ENCODE assay signal across 11 cellular contexts in genomic region chr19:3576696-3577443, GRCh38. TPM values are rescaled to one million over a fixed set of nuclear protein-coding genes. Genes with fewer than 3 reads are reported as not detected.
A peak's percentile ranks its signal among the peaks of the same experiment; 100 is the strongest.
DNase-seq lines count a peak whose midpoint lies in the region; ATAC-seq, FAIRE-seq and TF ChIP-seq lines count a peak whose summit lies in the region.
"Had no signal": no experiment of that assay in that cellular context is flagged by ENCODE, and none has a peak within 500 bp of the region (broad histone marks: within the 10 kb centered on the region; RNA-seq: fewer than 3 reads in every experiment).

No MANE protein-coding gene starts in this region.

- 35 to 45% (median 41%) methylated on average over 48 to 73 of the region's 78 CpGs for WGBS in small intestine, 3 donors

- ATAC-seq in GM21737 (IDR thresholded peaks at IDR 0.05; ENCODE audit: unreplicated experiment) = no peak

- H3K9me3 ChIP-seq in ascending aorta = no peaks in the 10 kb centered on the region
- H3K9me3 ChIP-seq in cardiac muscle cell (ENCODE audit: low read depth) = no peaks in the 10 kb centered on the region
- H3K9me3 ChIP-seq in small intestine (ENCODE audit: control insufficient read depth, low read depth) = no peaks in the 10 kb centered on the region
- H3K9me3 ChIP-seq: BLaER1 had no signal

- H3K36me3 ChIP-seq in ascending aorta = peaks cover 0 to 6% of the 10 kb centered on the region in 2 donors
- H3K36me3 ChIP-seq in cardiac muscle cell = no peaks in the 10 kb centered on the region
- H3K36me3 ChIP-seq in small intestine (ENCODE audit: control insufficient read depth in 2 of 2, insufficient read depth in 2 of 2, low read length in 2 of 2) = no peaks in the 10 kb centered on the region

- no peak for TF ChIP-seq CTCF in AG10803 (conservative IDR thresholded peaks at IDR 0.05; ENCODE audit: low read length)
- no peak for TF ChIP-seq CTCF in ascending aorta (IDR thresholded peaks at IDR 0.05)
- no peak for TF ChIP-seq CTCF in cardiac muscle cell (IDR thresholded peaks at IDR 0.05; ENCODE audit: low read depth, low read length)

- DNase-seq in AG10803 (ENCODE audit: low read depth) = peak; percentile 70
- DNase-seq in ascending aorta (ENCODE audit: low spot score in 2 of 2) = no peak
- DNase-seq in cardiac muscle cell (ENCODE audit: low read depth in 1 of 2, low spot score in 1 of 2) = peak; percentile 75 to 85
- DNase-seq in occipital lobe (lab: John Stamatoyannopoulos, UW) = peak; percentile 51
- no peak for DNase-seq in small intestine
- no peak for DNase-seq in NCI-H446 treated with DMSO at 0.1 percent for 48 hours (lab: John Stamatoyannopoulos, UW)
- DNase-seq in DMS153 (lab: John Stamatoyannopoulos, UW) = no peak

- peak overlapping the region; percentile 47 to 56 for H3K27ac ChIP-seq in ascending aorta
- H3K27ac ChIP-seq in cardiac muscle cell = no peak overlapping the region
- H3K27ac ChIP-seq in small intestine (ENCODE audit: low read depth in 1 of 2, low read length in 1 of 2) = peak overlapping the region in 1 of 2 donors; percentile 6
- H3K27ac ChIP-seq: BLaER1 had no signal

- H3K27me3 ChIP-seq in ascending aorta (no peaks in the 10 kb centered on the region), cardiac muscle cell (no peaks in the 10 kb centered on the region), small intestine (ENCODE audit: control insufficient read depth in 2 of 2, insufficient read depth in 2 of 2, low read length in 2 of 2) (no peaks in the 10 kb centered on the region)
- H3K27me3 ChIP-seq: BLaER1 had no signal

- H3K4me3 ChIP-seq in AG10803 (ENCODE audit: low read length) (peak overlapping the region; percentile 37), ascending aorta (peak overlapping the region; percentile 27 to 36), cardiac muscle cell (peak overlapping the region; percentile 15), small intestine (ENCODE audit: low read depth in 1 of 2, low read length in 2 of 2) (peak overlapping the region in 1 of 2 donors; percentile 4)
- H3K4me3 ChIP-seq: BLaER1 had no signal

- intact Hi-C loops in ascending aorta (cut with DNase I) = no loop called here

- H3K4me1 ChIP-seq in ascending aorta (peaks cover 4 to 22% of the 10 kb centered on the region in 2 donors), cardiac muscle cell (ENCODE audit: low read depth) (peaks cover 3% of the 10 kb centered on the region), small intestine (ENCODE audit: control insufficient read depth in 2 of 2, insufficient read depth in 1 of 2, low read depth in 1 of 2, low read length in 1 of 2) (peaks cover 0 to 4% of the 10 kb centered on the region in 2 donors)

- FAIRE-seq in small intestine (lab: Jason Lieb, UNC) = no peak
- FAIRE-seq: GM19239 had no signal

RNA-seq across cellular contexts. Expression of gene HMG20B, which starts 4.1 kb away (rescaled TPM):
- total RNA-seq in ascending aorta = 149 TPM
- 202 and 253 TPM in 2 replicates for total RNA-seq in cardiac muscle cell
- 154 and 177 TPM in 2 replicates for polyA plus RNA-seq in cardiac muscle cell
- total RNA-seq in occipital lobe = 9.4 TPM
- polyA plus RNA-seq in small intestine = 10 to 100 TPM; 70.4 to 82.1 (median 74.5) TPM

RNA-seq across cellular contexts. Expression of gene GIPC3, which starts 8.4 kb away (rescaled TPM):
- total RNA-seq in ascending aorta (6.1 TPM), cardiac muscle cell (0.28 and 0.54 TPM in 2 replicates), occipital lobe (not detected)
- polyA plus RNA-seq in cardiac muscle cell (0.13 and 2.2 TPM in 2 replicates), small intestine (1 to 10 TPM in 1 of 3 donors, under 1 TPM in 1, not detected in 1; 0.54 to 1.1 TPM)

RNA-seq across cellular contexts. Expression of gene MFSD12, which starts 19.5 kb away (rescaled TPM):
- total RNA-seq in ascending aorta (133 TPM), cardiac muscle cell (89.0 and 110 TPM in 2 replicates), occipital lobe (32.9 TPM)
- polyA plus RNA-seq in cardiac muscle cell (51.5 and 71.8 TPM in 2 replicates), small intestine (10 to 100 TPM; 10.3 to 52.4 (median 11.6) TPM)

RNA-seq across cellular contexts. Expression of gene TBXA2R, which starts 29.8 kb away (rescaled TPM):
- 37.8 TPM for total RNA-seq in ascending aorta
- 0.15 and 0.18 TPM in 2 replicates for total RNA-seq in cardiac muscle cell
- 0.40 and 1.0 TPM in 2 replicates for polyA plus RNA-seq in cardiac muscle cell
- total RNA-seq in occipital lobe = 0.78 TPM
- 1 to 10 TPM in 1 of 3 donors, not detected in 2; 2.1 TPM for polyA plus RNA-seq in small intestine

RNA-seq across cellular contexts. Expression of gene TEKTIP1, which starts 37.9 kb away (rescaled TPM):
- total RNA-seq in ascending aorta (not detected), cardiac muscle cell (1.9 and 5.4 TPM in 2 replicates), occipital lobe (not detected)
- polyA plus RNA-seq in cardiac muscle cell (4.0 and 5.9 TPM in 2 replicates), small intestine (1 to 10 TPM in 1 of 3 donors, under 1 TPM in 1, not detected in 1; 0.73 to 1.3 TPM)
- total RNA-seq: LHCN-M2 had no signal

Comparison
In these comparisons a context has a peak if more than half of its experiments do, and no peak if none do; other contexts are left out.
1. DNase-seq: peak in AG10803 (single experiment), cardiac muscle cell (2 of 2) and occipital lobe (single experiment); none in ascending aorta (0 of 2), small intestine (single experiment), NCI-H446 treated with DMSO at 0.1 percent for 48 hours (single experiment) and DMS153 (single experiment).
2. RNA of gene HMG20B, which starts 4.1 kb away (total RNA-seq): 202 to 253 TPM in cardiac muscle cell and 149 TPM in ascending aorta (single experiment); 9.4 TPM in occipital lobe (single experiment); every median in the first group is over 10 times any median in the second.